In genomic region chr4:104494822-104495559, GRCh38 we compare ENCODE assay signal across 1 cellular context.
TF ChIP-seq lines count a peak whose summit lies in the region.

TSS of gene CXXC4 (minus strand) at chr4:104494894. CDS start at chr4:104491802, 3,092 bp downstream.

TF ChIP-seq in GM12878, 131 proteins besides CTCF, POLR2A, EP300 and RAD21 (continued from another document and continues in another):
- no peak for TF ChIP-seq E4F1 (IDR thresholded peaks at IDR 0.05; ENCODE audit: borderline replicate concordance, partially characterized antibody)
- no peak for TF ChIP-seq STAT1 (conservative IDR thresholded peaks at IDR 0.05)
- TF ChIP-seq ATF2 (IDR thresholded peaks at IDR 0.05; ENCODE audit: low read length) = peak; percentile 11; the same call in 1 of the 2 replicates
- TF ChIP-seq, protein P1, sequence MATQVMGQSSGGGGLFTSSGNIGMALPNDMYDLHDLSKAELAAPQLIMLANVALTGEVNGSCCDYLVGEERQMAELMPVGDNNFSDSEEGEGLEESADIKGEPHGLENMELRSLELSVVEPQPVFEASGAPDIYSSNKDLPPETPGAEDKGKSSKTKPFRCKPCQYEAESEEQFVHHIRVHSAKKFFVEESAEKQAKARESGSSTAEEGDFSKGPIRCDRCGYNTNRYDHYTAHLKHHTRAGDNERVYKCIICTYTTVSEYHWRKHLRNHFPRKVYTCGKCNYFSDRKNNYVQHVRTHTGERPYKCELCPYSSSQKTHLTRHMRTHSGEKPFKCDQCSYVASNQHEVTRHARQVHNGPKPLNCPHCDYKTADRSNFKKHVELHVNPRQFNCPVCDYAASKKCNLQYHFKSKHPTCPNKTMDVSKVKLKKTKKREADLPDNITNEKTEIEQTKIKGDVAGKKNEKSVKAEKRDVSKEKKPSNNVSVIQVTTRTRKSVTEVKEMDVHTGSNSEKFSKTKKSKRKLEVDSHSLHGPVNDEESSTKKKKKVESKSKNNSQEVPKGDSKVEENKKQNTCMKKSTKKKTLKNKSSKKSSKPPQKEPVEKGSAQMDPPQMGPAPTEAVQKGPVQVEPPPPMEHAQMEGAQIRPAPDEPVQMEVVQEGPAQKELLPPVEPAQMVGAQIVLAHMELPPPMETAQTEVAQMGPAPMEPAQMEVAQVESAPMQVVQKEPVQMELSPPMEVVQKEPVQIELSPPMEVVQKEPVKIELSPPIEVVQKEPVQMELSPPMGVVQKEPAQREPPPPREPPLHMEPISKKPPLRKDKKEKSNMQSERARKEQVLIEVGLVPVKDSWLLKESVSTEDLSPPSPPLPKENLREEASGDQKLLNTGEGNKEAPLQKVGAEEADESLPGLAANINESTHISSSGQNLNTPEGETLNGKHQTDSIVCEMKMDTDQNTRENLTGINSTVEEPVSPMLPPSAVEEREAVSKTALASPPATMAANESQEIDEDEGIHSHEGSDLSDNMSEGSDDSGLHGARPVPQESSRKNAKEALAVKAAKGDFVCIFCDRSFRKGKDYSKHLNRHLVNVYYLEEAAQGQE (IDR thresholded peaks at IDR 0.05; ENCODE audit: low read depth, low read length) = 0 out of 2 replicates have a peak, but pooled peaks have one; percentile 35
- no peak for TF ChIP-seq CHD1 (IDR thresholded peaks at IDR 0.05; ENCODE audit: low read depth, low read length)
- peak; percentile 61; the same call in 1 of the 2 replicates for TF ChIP-seq TAF1 (IDR thresholded peaks at IDR 0.05; ENCODE audit: borderline replicate concordance, low read depth, low read length)
- TF ChIP-seq ZNF687 (IDR thresholded peaks at IDR 0.05) = peak; percentile 69
- no peak for TF ChIP-seq E2F4 (IDR thresholded peaks at IDR 0.05; ENCODE audit: low read depth, low read length)
- TF ChIP-seq NFIC (IDR thresholded peaks at IDR 0.05; ENCODE audit: low read depth, low read length) = peak; percentile 18; the same call in 1 of the 2 replicates
- TF ChIP-seq E2F8 (IDR thresholded peaks at IDR 0.05; ENCODE audit: low read depth, partially characterized antibody) = no peak
- TF ChIP-seq SIX5 (IDR thresholded peaks at IDR 0.05; ENCODE audit: low read depth, low read length, severe bottlenecking) = no peak
- no peak for TF ChIP-seq YY1 (IDR thresholded peaks at IDR 0.05; ENCODE audit: low read depth, low read length)
- TF ChIP-seq, protein P2, sequence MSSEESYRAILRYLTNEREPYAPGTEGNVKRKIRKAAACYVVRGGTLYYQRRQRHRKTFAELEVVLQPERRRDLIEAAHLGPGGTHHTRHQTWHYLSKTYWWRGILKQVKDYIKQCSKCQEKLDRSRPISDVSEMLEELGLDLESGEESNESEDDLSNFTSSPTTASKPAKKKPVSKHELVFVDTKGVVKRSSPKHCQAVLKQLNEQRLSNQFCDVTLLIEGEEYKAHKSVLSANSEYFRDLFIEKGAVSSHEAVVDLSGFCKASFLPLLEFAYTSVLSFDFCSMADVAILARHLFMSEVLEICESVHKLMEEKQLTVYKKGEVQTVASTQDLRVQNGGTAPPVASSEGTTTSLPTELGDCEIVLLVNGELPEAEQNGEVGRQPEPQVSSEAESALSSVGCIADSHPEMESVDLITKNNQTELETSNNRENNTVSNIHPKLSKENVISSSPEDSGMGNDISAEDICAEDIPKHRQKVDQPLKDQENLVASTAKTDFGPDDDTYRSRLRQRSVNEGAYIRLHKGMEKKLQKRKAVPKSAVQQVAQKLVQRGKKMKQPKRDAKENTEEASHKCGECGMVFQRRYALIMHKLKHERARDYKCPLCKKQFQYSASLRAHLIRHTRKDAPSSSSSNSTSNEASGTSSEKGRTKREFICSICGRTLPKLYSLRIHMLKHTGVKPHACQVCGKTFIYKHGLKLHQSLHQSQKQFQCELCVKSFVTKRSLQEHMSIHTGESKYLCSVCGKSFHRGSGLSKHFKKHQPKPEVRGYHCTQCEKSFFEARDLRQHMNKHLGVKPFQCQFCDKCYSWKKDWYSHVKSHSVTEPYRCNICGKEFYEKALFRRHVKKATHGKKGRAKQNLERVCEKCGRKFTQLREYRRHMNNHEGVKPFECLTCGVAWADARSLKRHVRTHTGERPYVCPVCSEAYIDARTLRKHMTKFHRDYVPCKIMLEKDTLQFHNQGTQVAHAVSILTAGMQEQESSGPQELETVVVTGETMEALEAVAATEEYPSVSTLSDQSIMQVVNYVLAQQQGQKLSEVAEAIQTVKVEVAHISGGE (CRISPR knock-in tag; IDR thresholded peaks at IDR 0.05) = no peak
- TF ChIP-seq SP1 (IDR thresholded peaks at IDR 0.05; ENCODE audit: low read depth, low read length) = peak; percentile 45
- TF ChIP-seq WRNIP1 (IDR thresholded peaks at IDR 0.05; ENCODE audit: borderline replicate concordance, low read depth, low read length) = no peak
- no peak for TF ChIP-seq LARP7 (IDR thresholded peaks at IDR 0.05)
- peak; percentile 86 for TF ChIP-seq EED (IDR thresholded peaks at IDR 0.05; ENCODE audit: low read depth)
- TF ChIP-seq BCL11A (IDR thresholded peaks at IDR 0.05; ENCODE audit: low read depth, low read length) = 0 out of 2 replicates have a peak, but pooled peaks have one; percentile 59
- TF ChIP-seq, protein P3, sequence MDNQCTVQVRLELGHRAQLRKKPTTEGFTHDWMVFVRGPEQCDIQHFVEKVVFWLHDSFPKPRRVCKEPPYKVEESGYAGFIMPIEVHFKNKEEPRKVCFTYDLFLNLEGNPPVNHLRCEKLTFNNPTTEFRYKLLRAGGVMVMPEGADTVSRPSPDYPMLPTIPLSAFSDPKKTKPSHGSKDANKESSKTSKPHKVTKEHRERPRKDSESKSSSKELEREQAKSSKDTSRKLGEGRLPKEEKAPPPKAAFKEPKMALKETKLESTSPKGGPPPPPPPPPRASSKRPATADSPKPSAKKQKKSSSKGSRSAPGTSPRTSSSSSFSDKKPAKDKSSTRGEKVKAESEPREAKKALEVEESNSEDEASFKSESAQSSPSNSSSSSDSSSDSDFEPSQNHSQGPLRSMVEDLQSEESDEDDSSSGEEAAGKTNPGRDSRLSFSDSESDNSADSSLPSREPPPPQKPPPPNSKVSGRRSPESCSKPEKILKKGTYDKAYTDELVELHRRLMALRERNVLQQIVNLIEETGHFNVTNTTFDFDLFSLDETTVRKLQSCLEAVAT (IDR thresholded peaks at IDR 0.05) = peak; percentile 83
- TF ChIP-seq ZNF217 (IDR thresholded peaks at IDR 0.05) = no peak
- peak; percentile 60; the same call in 1 of the 2 replicates for TF ChIP-seq MEF2A (IDR thresholded peaks at IDR 0.05; ENCODE audit: insufficient read depth, low read depth, low read length)
- TF ChIP-seq ESRRA (IDR thresholded peaks at IDR 0.05; ENCODE audit: low read length) = no peak
- TF ChIP-seq, protein P4, sequence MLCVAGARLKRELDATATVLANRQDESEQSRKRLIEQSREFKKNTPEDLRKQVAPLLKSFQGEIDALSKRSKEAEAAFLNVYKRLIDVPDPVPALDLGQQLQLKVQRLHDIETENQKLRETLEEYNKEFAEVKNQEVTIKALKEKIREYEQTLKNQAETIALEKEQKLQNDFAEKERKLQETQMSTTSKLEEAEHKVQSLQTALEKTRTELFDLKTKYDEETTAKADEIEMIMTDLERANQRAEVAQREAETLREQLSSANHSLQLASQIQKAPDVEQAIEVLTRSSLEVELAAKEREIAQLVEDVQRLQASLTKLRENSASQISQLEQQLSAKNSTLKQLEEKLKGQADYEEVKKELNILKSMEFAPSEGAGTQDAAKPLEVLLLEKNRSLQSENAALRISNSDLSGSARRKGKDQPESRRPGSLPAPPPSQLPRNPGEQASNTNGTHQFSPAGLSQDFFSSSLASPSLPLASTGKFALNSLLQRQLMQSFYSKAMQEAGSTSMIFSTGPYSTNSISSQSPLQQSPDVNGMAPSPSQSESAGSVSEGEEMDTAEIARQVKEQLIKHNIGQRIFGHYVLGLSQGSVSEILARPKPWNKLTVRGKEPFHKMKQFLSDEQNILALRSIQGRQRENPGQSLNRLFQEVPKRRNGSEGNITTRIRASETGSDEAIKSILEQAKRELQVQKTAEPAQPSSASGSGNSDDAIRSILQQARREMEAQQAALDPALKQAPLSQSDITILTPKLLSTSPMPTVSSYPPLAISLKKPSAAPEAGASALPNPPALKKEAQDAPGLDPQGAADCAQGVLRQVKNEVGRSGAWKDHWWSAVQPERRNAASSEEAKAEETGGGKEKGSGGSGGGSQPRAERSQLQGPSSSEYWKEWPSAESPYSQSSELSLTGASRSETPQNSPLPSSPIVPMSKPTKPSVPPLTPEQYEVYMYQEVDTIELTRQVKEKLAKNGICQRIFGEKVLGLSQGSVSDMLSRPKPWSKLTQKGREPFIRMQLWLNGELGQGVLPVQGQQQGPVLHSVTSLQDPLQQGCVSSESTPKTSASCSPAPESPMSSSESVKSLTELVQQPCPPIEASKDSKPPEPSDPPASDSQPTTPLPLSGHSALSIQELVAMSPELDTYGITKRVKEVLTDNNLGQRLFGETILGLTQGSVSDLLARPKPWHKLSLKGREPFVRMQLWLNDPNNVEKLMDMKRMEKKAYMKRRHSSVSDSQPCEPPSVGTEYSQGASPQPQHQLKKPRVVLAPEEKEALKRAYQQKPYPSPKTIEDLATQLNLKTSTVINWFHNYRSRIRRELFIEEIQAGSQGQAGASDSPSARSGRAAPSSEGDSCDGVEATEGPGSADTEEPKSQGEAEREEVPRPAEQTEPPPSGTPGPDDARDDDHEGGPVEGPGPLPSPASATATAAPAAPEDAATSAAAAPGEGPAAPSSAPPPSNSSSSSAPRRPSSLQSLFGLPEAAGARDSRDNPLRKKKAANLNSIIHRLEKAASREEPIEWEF (IDR thresholded peaks at IDR 0.05; ENCODE audit: insufficient replicate concordance, low read depth, low read length) = no peak
- peak; percentile 80 for TF ChIP-seq NBN (IDR thresholded peaks at IDR 0.05)
